Comparison of ENCODE assay signal across 14 cellular contexts in the genomic region with DNA sequence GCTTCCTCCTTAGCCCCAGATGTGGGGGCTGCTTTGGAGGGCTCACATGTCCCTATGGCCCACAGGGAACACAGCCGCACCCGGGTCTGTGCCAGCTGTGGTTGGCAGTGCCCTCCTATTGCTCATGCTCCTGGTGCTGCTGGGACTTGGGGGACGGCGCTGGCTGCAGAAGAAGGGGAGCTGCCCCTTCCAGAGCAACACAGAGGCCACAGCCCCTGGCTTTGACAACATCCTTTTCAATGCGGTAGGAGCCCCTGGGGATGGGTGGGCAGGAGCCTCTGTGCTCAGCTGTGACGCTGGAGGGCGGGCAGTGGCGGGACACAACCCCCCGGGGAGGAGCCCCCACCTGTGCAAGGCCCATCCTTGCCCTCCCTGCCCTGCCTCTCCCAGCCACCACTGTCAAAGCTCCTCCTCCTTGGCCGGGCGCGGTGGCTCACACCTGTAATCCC. TPM values are rescaled to one million over a fixed set of nuclear protein-coding genes. Genes with fewer than 3 reads are reported as not detected.
DNase-seq lines count a peak whose midpoint lies in the region; ATAC-seq and TF ChIP-seq lines count a peak whose summit lies in the region.
"Had no signal": no experiment of that assay in that cellular context is flagged by ENCODE, and none has a peak within 500 bp of the region (broad histone marks: within the 10 kb centered on the region; RNA-seq: fewer than 3 reads in every experiment).

No MANE protein-coding gene starts in this region.

- H3K4me1 ChIP-seq in right cardiac atrium (ENCODE audit: control insufficient read depth, insufficient read depth, low read length), result peaks cover under 1% of the 10 kb centered on the region

- in situ Hi-C loops in GM13976 (cut with MboI; ENCODE audit: low sequenced_read_pairs, unreplicated experiment), result no loop called here

- no peaks in the 10 kb centered on the region for H3K9me3 Mint-ChIP-seq in stimulated activated memory B cell treated with anti-CD40 and anti-IgM and Interleukin-4, amounts not matched to agents 10 μg/mL and 1 μg/mL and 100 μg/mL, for 72 hours
- H3K9me3 Mint-ChIP-seq: activated naive CD4-positive, alpha-beta T cell treated with anti-CD3 and anti-CD28 coated beads, Interleukin-2, amount 50 U/mL, for 72 hours; IgD-negative memory B cell had no signal

- no peaks in the 10 kb centered on the region for H3K27me3 ChIP-seq in right cardiac atrium (ENCODE audit: control insufficient read depth, insufficient read depth)
- H3K27me3 ChIP-seq: tibial artery had no signal

- H3K4me3 Mint-ChIP-seq in stimulated activated memory B cell treated with anti-CD40 and anti-IgM and Interleukin-4, amounts not matched to agents 10 μg/mL and 1 μg/mL and 100 μg/mL, for 72 hours, result no peak overlapping the region

- intact Hi-C loops in right cardiac atrium (cut with DNase I), result loop anchor here in 2 of 4 donors (5.0 to 10.0 kb wide), 2 partner anchors 58 to 85 kb away; a partner anchor contains a TSS

- peaks cover 19% of the 10 kb centered on the region for H3K36me3 Mint-ChIP-seq in stimulated activated memory B cell treated with anti-CD40 and anti-IgM and Interleukin-4, amounts not matched to agents 10 μg/mL and 1 μg/mL and 100 μg/mL, for 72 hours
- H3K36me3 Mint-ChIP-seq: IgD-negative memory B cell had no signal

- H3K4me3 ChIP-seq in right cardiac atrium (ENCODE audit: low read length), result no peak overlapping the region
- H3K4me3 ChIP-seq: tibial artery had no signal

- no peak for ATAC-seq in right cardiac atrium
- ATAC-seq in stimulated activated memory B cell treated with anti-CD40 and anti-IgM and Interleukin-4, amounts not matched to agents 10 μg/mL and 1 μg/mL and 100 μg/mL, for 72 hours, result peak; percentile 48

- WGBS in right cardiac atrium, result 77% methylated on average over 12 of the region's 12 CpGs

- H3K4me1 Mint-ChIP-seq in stimulated activated memory B cell treated with anti-CD40 and anti-IgM and Interleukin-4, amounts not matched to agents 10 μg/mL and 1 μg/mL and 100 μg/mL, for 72 hours, result peaks cover 21% of the 10 kb centered on the region

- H3K27me3 Mint-ChIP-seq in stimulated activated memory B cell treated with anti-CD40 and anti-IgM and Interleukin-4, amounts not matched to agents 10 μg/mL and 1 μg/mL and 100 μg/mL, for 72 hours, result no peaks in the 10 kb centered on the region
- H3K27me3 Mint-ChIP-seq: IgD-negative memory B cell had no signal

- H3K9me3 ChIP-seq in right cardiac atrium (ENCODE audit: control insufficient read depth, low read length), result no peaks in the 10 kb centered on the region
- H3K9me3 ChIP-seq: tibial artery had no signal

- peak; percentile 16 for DNase-seq in activated CD8-positive, alpha-beta memory T cell treated with anti-CD3 and anti-CD28 coated beads, Interleukin-2, amount 50 U/mL, for 4 hours
- no peak for DNase-seq in activated CD8-positive, alpha-beta memory T cell treated with anti-CD3 and anti-CD28 coated beads, Interleukin-2, amount 50 U/mL, for 48 hours
- DNase-seq in right cardiac atrium (peak; percentile 21 to 58 (median 42)), GM13976 (ENCODE audit: low spot score) (no peak), cerebellum (ENCODE audit: low spot score) (no peak)
- DNase-seq: activated CD8-positive, alpha-beta memory T cell treated with anti-CD3 and anti-CD28 coated beads for 24 hours; NCI-H146; NCI-H526; RPMI8226; T1000 had no signal

- no peak overlapping the region for H3K27ac ChIP-seq in right cardiac atrium (ENCODE audit: low read length)

- no peak for TF ChIP-seq CTCF in GM13976 (IDR thresholded peaks at IDR 0.05; ENCODE audit: borderline replicate concordance, control extremely low read depth, extremely low read depth, insufficient read depth, missing control alignments)

- H3K27ac Mint-ChIP-seq in stimulated activated memory B cell treated with anti-CD40 and anti-IgM and Interleukin-4, amounts not matched to agents 10 μg/mL and 1 μg/mL and 100 μg/mL, for 72 hours, result no peak overlapping the region

RNA-seq across cellular contexts. Expression of a gene that starts 6.3 kb away (rescaled TPM):
- total RNA-seq in right cardiac atrium (100 to 1,000 TPM; 279 to 331 (median 301) TPM), cerebellum (83.1 TPM)
- 417 TPM for polyA plus RNA-seq in right cardiac atrium

RNA-seq across cellular contexts. Expression of a gene that starts 7.7 kb away (rescaled TPM):
- total RNA-seq in right cardiac atrium (10 to 100 TPM in 1 of 4 donors, 1 to 10 TPM in 3; 3.0 to 10.8 (median 5.8) TPM), cerebellum (6.0 TPM)
- polyA plus RNA-seq in right cardiac atrium, result 5.2 TPM

RNA-seq across cellular contexts. Expression of a gene that starts 10.6 kb away (rescaled TPM):
- 100 to 1,000 TPM; 176 to 227 (median 203) TPM for total RNA-seq in right cardiac atrium
- polyA plus RNA-seq in right cardiac atrium, result 329 TPM
- 42.1 TPM for total RNA-seq in cerebellum

RNA-seq across cellular contexts. Expression of a gene that starts 17.6 kb away (rescaled TPM):
- total RNA-seq in right cardiac atrium (10 to 100 TPM in 1 of 4 donors, 1 to 10 TPM in 3; 4.4 to 11.5 (median 8.0) TPM), cerebellum (1.8 TPM)
- 4.3 TPM for polyA plus RNA-seq in right cardiac atrium

RNA-seq across cellular contexts. Expression of a gene that starts 26.5 kb away (rescaled TPM):
- 10 to 100 TPM in 1 of 4 donors, 1 to 10 TPM in 3; 6.1 to 10.2 (median 8.6) TPM for total RNA-seq in right cardiac atrium
- polyA plus RNA-seq in right cardiac atrium, result 6.7 TPM
- total RNA-seq in cerebellum, result 13.2 TPM

Comparison
In these comparisons a context has a peak if more than half of its experiments do, and no peak if none do; other contexts are left out.
1. DNase-seq: peak in activated CD8-positive, alpha-beta memory T cell treated with anti-CD3 and anti-CD28 coated beads, Interleukin-2, amount 50 U/mL, for 4 hours (single experiment) and right cardiac atrium (3 of 3); none in activated CD8-positive, alpha-beta memory T cell treated with anti-CD3 and anti-CD28 coated beads, Interleukin-2, amount 50 U/mL, for 48 hours (single experiment), GM13976 (single experiment) and cerebellum (single experiment).